ENCODE assay signal across 22 cellular contexts in genomic region chr20:25484224-25484846, GRCh38.
DNase-seq lines count a peak whose midpoint lies in the region; ATAC-seq and TF ChIP-seq lines count a peak whose summit lies in the region.
"Had no signal": no experiment of that assay in that cellular context is flagged by ENCODE, and none has a peak within 500 bp of the region (broad histone marks: within the 10 kb centered on the region; RNA-seq: fewer than 3 reads in every experiment).

No MANE protein-coding gene starts in this region.

- ATAC-seq in GM23338 (peak; percentile 39), GM19452 (IDR thresholded peaks at IDR 0.05; ENCODE audit: unreplicated experiment) (no peak)
- ATAC-seq: activated CD8-positive, alpha-beta T cell treated with anti-CD3 and anti-CD28 coated beads for 36 hours; SK-N-SH treated with all-trans-retinoic acid at 6 μM for 48 hours had no signal

- no peaks in the 10 kb centered on the region for H3K9me2 ChIP-seq in GM23338 (ENCODE audit: insufficient read depth)

- no peaks in the 10 kb centered on the region for H3K9me3 ChIP-seq in CD4-positive, alpha-beta memory T cell (ENCODE audit: control insufficient read depth in 1 of 2, low read length in 2 of 2)
- no peaks in the 10 kb centered on the region for H3K9me3 ChIP-seq in esophagus (ENCODE audit: control insufficient read depth in 2 of 2, insufficient read depth in 1 of 2, low read depth in 1 of 2, low read length in 1 of 2)
- H3K9me3 ChIP-seq: adrenal gland, vagina had no signal

- CTCF ChIA-PET in CD4-positive, alpha-beta memory T cell (lab: Charles Lee; ENCODE audit: partially characterized antibody), result no interaction called here

- intact Hi-C loops in CD4-positive, alpha-beta memory T cell (cut with micrococcal nuclease), result no loop called here

- H3K9me3 Mint-ChIP-seq in CD4-positive, alpha-beta memory T cell, result no peaks in the 10 kb centered on the region
- H3K9me3 Mint-ChIP-seq in GM23338, result no peaks in the 10 kb centered on the region
- H3K9me3 Mint-ChIP-seq: activated CD8-positive, alpha-beta T cell treated with anti-CD3 and anti-CD28 coated beads for 36 hours; naive B cell had no signal

- POLR2A ChIA-PET in CD4-positive, alpha-beta memory T cell (lab: Charles Lee; ENCODE audit: partially characterized antibody), result no interaction called here

- DNase-seq in CD4-positive, alpha-beta memory T cell, result no peak
- DNase-seq in GM23338 (ENCODE audit: low spot score) (peak; percentile 33), SK-N-DZ (ENCODE audit: low spot score) (no peak), occipital lobe (lab: John Stamatoyannopoulos, UW) (no peak), kidney glomerular epithelial cell (lab: John Stamatoyannopoulos, UW) (no peak)
- DNase-seq: activated CD8-positive, alpha-beta T cell treated with anti-CD3 and anti-CD28 coated beads for 36 hours; adrenal gland; kidney; naive B cell; NCI-H1436; NCI-H2171; NCI-H526 treated with DMSO at 0.1 percent for 48 hours; stimulated activated CD4-positive, alpha-beta T cell treated with anti-CD3 and anti-CD28 coated beads, Interleukin-2, amount 100 ng/mL, for 48 hours had no signal

- no peaks in the 10 kb centered on the region for H3K36me3 Mint-ChIP-seq in CD4-positive, alpha-beta memory T cell
- peaks cover 43% of the 10 kb centered on the region for H3K36me3 Mint-ChIP-seq in GM23338 (ENCODE audit: low read depth)
- H3K36me3 Mint-ChIP-seq: naive B cell had no signal

- H4K20me1 ChIP-seq in GM23338 (replicated peaks; ENCODE audit: insufficient read depth), result peaks cover 5% of the 10 kb centered on the region; the same call in 1 of the 2 replicates

- 49 to 62% methylated on average over 9 of the region's 9 CpGs for WGBS in esophagus, 2 donors

- H3K27ac ChIP-seq in CD4-positive, alpha-beta memory T cell (ENCODE audit: low read depth, low read length), result no peak overlapping the region
- H3K27ac ChIP-seq in GM23338 (ENCODE audit: low read depth), result no peak overlapping the region
- peak overlapping the region; percentile 50 for H3K27ac ChIP-seq in VCaP
- peak overlapping the region; percentile 37 to 57 for H3K27ac ChIP-seq in esophagus (ENCODE audit: low read depth in 2 of 2, low read length in 1 of 2)
- H3K27ac ChIP-seq: adrenal gland, cardiac muscle cell, vagina had no signal

- no peaks in the 10 kb centered on the region for H3K79me2 ChIP-seq in GM23338 (replicated peaks; ENCODE audit: insufficient read depth)

- no peaks in the 10 kb centered on the region for H3K27me3 Mint-ChIP-seq in CD4-positive, alpha-beta memory T cell
- H3K27me3 Mint-ChIP-seq in GM23338 (ENCODE audit: insufficient read depth, low read depth, poor library complexity), result no peaks in the 10 kb centered on the region
- H3K27me3 Mint-ChIP-seq: activated CD8-positive, alpha-beta T cell treated with anti-CD3 and anti-CD28 coated beads for 36 hours; progenitor cell of endocrine pancreas had no signal

- peak overlapping the region; percentile 30 to 83 (median 70) for H3K4me3 Mint-ChIP-seq in CD4-positive, alpha-beta memory T cell
- H3K4me3 Mint-ChIP-seq in GM23338, result no peak overlapping the region
- H3K4me3 Mint-ChIP-seq: activated CD8-positive, alpha-beta T cell treated with anti-CD3 and anti-CD28 coated beads for 36 hours; naive B cell had no signal

- H3K36me3 ChIP-seq in CD4-positive, alpha-beta memory T cell (ENCODE audit: insufficient read depth, low read length), result no peaks in the 10 kb centered on the region
- H3K36me3 ChIP-seq in GM23338 (ENCODE audit: insufficient read depth) (peaks cover 3% of the 10 kb centered on the region), esophagus (ENCODE audit: control insufficient read depth in 2 of 2, insufficient read depth in 2 of 2, low read length in 1 of 2) (peaks cover 3 to 5% of the 10 kb centered on the region in 2 donors)

- TF ChIP-seq CTCF in GM23338 (conservative IDR thresholded peaks at IDR 0.05; ENCODE audit: low read depth in 2 of 2) (peak in 1 of 2 experiments; percentile 40; a peak in 3 of 4 replicates), VCaP (conservative IDR thresholded peaks at IDR 0.05) (no peak)

- peak overlapping the region in 6 of 7 donors; percentile 13 to 68 (median 55) for H3K27ac Mint-ChIP-seq in CD4-positive, alpha-beta memory T cell
- H3K27ac Mint-ChIP-seq in GM23338, result peak overlapping the region; percentile 54; the same call in 1 of the 2 replicates
- H3K27ac Mint-ChIP-seq: activated CD8-positive, alpha-beta T cell treated with anti-CD3 and anti-CD28 coated beads for 36 hours; progenitor cell of endocrine pancreas had no signal

- H3K4me1 ChIP-seq in CD4-positive, alpha-beta memory T cell (ENCODE audit: insufficient read depth, low read length), result peaks cover 33% of the 10 kb centered on the region
- peaks cover 3% of the 10 kb centered on the region for H3K4me1 ChIP-seq in GM23338 (ENCODE audit: insufficient read depth)
- peaks cover 2 to 31% of the 10 kb centered on the region in 2 donors for H3K4me1 ChIP-seq in esophagus (ENCODE audit: control insufficient read depth in 2 of 2, insufficient read depth in 2 of 2, low read length in 1 of 2)
- H3K4me1 ChIP-seq: adrenal gland had no signal

- no peaks in the 10 kb centered on the region for H3K27me3 ChIP-seq in CD4-positive, alpha-beta memory T cell (ENCODE audit: insufficient read depth, low read length)
- H3K27me3 ChIP-seq in GM23338 (ENCODE audit: insufficient read depth), result no peaks in the 10 kb centered on the region
- no peaks in the 10 kb centered on the region for H3K27me3 ChIP-seq in esophagus (ENCODE audit: control insufficient read depth in 1 of 2, insufficient read depth in 2 of 2, low read length in 2 of 2)
- H3K27me3 ChIP-seq: adrenal gland, cardiac muscle cell, vagina had no signal

- no peak overlapping the region for H3K4me3 ChIP-seq in CD4-positive, alpha-beta memory T cell (ENCODE audit: low read length in 2 of 2)
- H3K4me3 ChIP-seq in GM23338, result no peak overlapping the region
- no peak overlapping the region for H3K4me3 ChIP-seq in esophagus (ENCODE audit: low read depth in 1 of 2, low read length in 2 of 2)
- H3K4me3 ChIP-seq: adrenal gland, cardiac muscle cell, PC-9, skin epidermis, vagina had no signal

- peaks cover 21 to 37% (median 28%) of the 10 kb centered on the region in 4 donors for H3K4me1 Mint-ChIP-seq in CD4-positive, alpha-beta memory T cell
- H3K4me1 Mint-ChIP-seq in GM23338, result peaks cover 15% of the 10 kb centered on the region; the same call in 2 of the 3 replicates

- no peak overlapping the region for H2AFZ ChIP-seq in GM23338
- H2AFZ ChIP-seq: PC-9 had no signal

- H3K4me2 ChIP-seq in GM23338, result no peak overlapping the region

- no peaks in the 10 kb centered on the region; the same call in 1 of the 2 replicates for H3F3A ChIP-seq in GM23338 (replicated peaks; ENCODE audit: low read depth)

TF ChIP-seq in GM23338, 12 proteins besides CTCF, POLR2A, EP300 and RAD21 (continues in another document):
- no peak for TF ChIP-seq ETS1 (IDR thresholded peaks at IDR 0.05)
- TF ChIP-seq NANOG (IDR thresholded peaks at IDR 0.05; ENCODE audit: borderline replicate concordance), result no peak
- no peak for TF ChIP-seq STAT1 (IDR thresholded peaks at IDR 0.05; ENCODE audit: unreplicated experiment)
- no peak for TF ChIP-seq ZNF331 (CRISPR knock-in tag; IDR thresholded peaks at IDR 0.05; ENCODE audit: low read depth)

Comparison
In these comparisons a context has a peak if more than half of its experiments do, and no peak if none do; other contexts are left out.
1. H3K27ac ChIP-seq: peak in VCaP (single experiment) and esophagus (2 of 2); none in CD4-positive, alpha-beta memory T cell (single experiment) and GM23338 (single experiment).